ENCODE assay signal across 17 cellular contexts in the genomic region with DNA sequence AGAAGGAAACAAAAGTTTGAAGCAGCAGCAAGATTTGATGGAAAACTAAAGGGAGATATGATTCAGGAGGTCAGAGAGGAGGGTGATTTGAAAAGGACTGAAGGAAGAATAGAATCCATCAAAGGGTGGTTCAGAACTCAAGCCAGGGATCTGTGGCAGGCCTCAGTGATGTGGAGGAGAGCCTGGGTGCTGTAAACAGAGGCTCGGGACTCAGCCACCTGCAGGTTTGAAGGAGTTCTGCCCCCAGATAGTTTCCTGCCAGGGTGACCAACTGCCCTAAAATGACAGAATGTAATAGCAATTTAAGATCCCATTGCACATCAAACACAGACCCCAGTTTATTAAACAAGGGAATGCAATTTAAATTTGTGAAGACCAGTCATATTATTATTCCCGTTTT.
"Had no signal": no experiment of that assay in that cellular context is flagged by ENCODE, and none has a peak within 500 bp of the region (broad histone marks: within the 10 kb centered on the region; RNA-seq: fewer than 3 reads in every experiment).

No MANE protein-coding gene starts in this region.

- H3K27me3 Mint-ChIP-seq: activated CD4-positive, alpha-beta T cell treated with anti-CD3 and anti-CD28 coated beads, Interleukin-2, amount 10 ng/mL, durations not matched to agents 7 days and 5 days; activated CD8-positive, alpha-beta T cell treated with anti-CD3 and anti-CD28 coated beads for 36 hours; stimulated activated naive CD8-positive, alpha-beta T cell treated with anti-CD3 and anti-CD28 coated beads, Interleukin-15, Interleukin-2, amounts not matched to agents 100 ng/mL and 50 ng/mL, for 24 hours had no signal

- H3K4me1 Mint-ChIP-seq: activated CD4-positive, alpha-beta T cell treated with anti-CD3 and anti-CD28 coated beads, Interleukin-2, amount 10 ng/mL, durations not matched to agents 7 days and 5 days; natural killer cell had no signal

- H3K9me3 ChIP-seq: colonic mucosa, neutrophil, pancreas, tibial artery had no signal

- H3K4me1 ChIP-seq: colonic mucosa had no signal

- H3K27ac ChIP-seq: colonic mucosa, epithelial cell of prostate, neutrophil, pancreas, tibial artery had no signal

- H3K36me3 ChIP-seq: colonic mucosa, neutrophil, pancreas, tibial artery had no signal

- ATAC-seq: activated CD4-positive, CD25-positive, alpha-beta regulatory T cell treated with anti-CD3 and anti-CD28 coated beads, Interleukin-2, amount 50 U/mL, for 24 hours; activated CD8-positive, alpha-beta T cell treated with anti-CD3 and anti-CD28 coated beads for 36 hours; activated naive CD4-positive, alpha-beta T cell treated with anti-CD3 and anti-CD28 coated beads, Interleukin-2, amount 50 U/mL, for 72 hours; natural killer cell; pancreas; right cardiac atrium had no signal

- H3K27ac Mint-ChIP-seq: activated CD4-positive, alpha-beta T cell treated with anti-CD3 and anti-CD28 coated beads, Interleukin-2, amount 10 ng/mL, durations not matched to agents 7 days and 5 days; activated CD8-positive, alpha-beta T cell treated with anti-CD3 and anti-CD28 coated beads for 36 hours; activated naive CD4-positive, alpha-beta T cell treated with anti-CD3 and anti-CD28 coated beads, Interleukin-2, amount 50 U/mL, for 72 hours; mesothelial cell of epicardium; natural killer cell; stimulated activated naive CD8-positive, alpha-beta T cell treated with anti-CD3 and anti-CD28 coated beads, Interleukin-15, Interleukin-2, amounts not matched to agents 100 ng/mL and 50 ng/mL, for 24 hours had no signal

- H3K27me3 ChIP-seq: colonic mucosa, neutrophil, pancreas, tibial artery had no signal

- H3K36me3 Mint-ChIP-seq: activated naive CD4-positive, alpha-beta T cell treated with anti-CD3 and anti-CD28 coated beads, Interleukin-2, amount 50 U/mL, for 72 hours; natural killer cell had no signal

- H3K4me3 ChIP-seq: colonic mucosa, lung, tibial artery had no signal

- H3K4me3 Mint-ChIP-seq: activated CD4-positive, alpha-beta T cell treated with anti-CD3 and anti-CD28 coated beads, Interleukin-2, amount 10 ng/mL, durations not matched to agents 7 days and 5 days; activated CD8-positive, alpha-beta T cell treated with anti-CD3 and anti-CD28 coated beads for 36 hours; mesothelial cell of epicardium; natural killer cell; stimulated activated naive CD8-positive, alpha-beta T cell treated with anti-CD3 and anti-CD28 coated beads, Interleukin-15, Interleukin-2, amounts not matched to agents 100 ng/mL and 50 ng/mL, for 24 hours had no signal

- DNase-seq: activated CD4-positive, alpha-beta T cell treated with anti-CD3 and anti-CD28 coated beads, Interleukin-2, amount 10 ng/mL, durations not matched to agents 7 days and 5 days; activated CD8-positive, alpha-beta T cell treated with anti-CD3 and anti-CD28 coated beads for 36 hours; aorta; colonic mucosa; kidney; natural killer cell; pancreas; right cardiac atrium; stimulated activated CD4-positive, alpha-beta T cell treated with anti-CD3 and anti-CD28 coated beads, Interleukin-1b, Interleukin-23, amount 100 ng/mL, for 48 hours; tibial artery had no signal
